ENCODE assay signal across 17 cellular contexts in genomic region chr2:230787101-230787500, GRCh38.
DNase-seq lines count a peak whose midpoint lies in the region; ATAC-seq, FAIRE-seq and TF ChIP-seq lines count a peak whose summit lies in the region.
"Had no signal": no experiment of that assay in that cellular context is flagged by ENCODE, and none has a peak within 500 bp of the region (broad histone marks: within the 10 kb centered on the region; RNA-seq: fewer than 3 reads in every experiment).

No MANE protein-coding gene starts in this region.

- no peak overlapping the region for H3K9ac ChIP-seq in kidney (ENCODE audit: low read length in 2 of 2)
- H3K9ac ChIP-seq: GM23248 had no signal

- intact Hi-C loops in kidney (cut with DNase I) = no loop called here

- H3K4me1 ChIP-seq in kidney (ENCODE audit: control insufficient read depth in 1 of 2, insufficient read depth in 1 of 2, low read depth in 1 of 2, low read length in 2 of 2) = peaks cover 0 to 2% of the 10 kb centered on the region in 2 donors
- H3K4me1 ChIP-seq: BE2C had no signal

- peaks cover 5 to 16% of the 10 kb centered on the region in 2 donors for H3K9me3 ChIP-seq in kidney (ENCODE audit: control insufficient read depth in 1 of 2, low read length in 2 of 2)
- H3K9me3 ChIP-seq: BE2C had no signal

- TF ChIP-seq CTCF in kidney (IDR thresholded peaks at IDR 0.05; ENCODE audit: borderline replicate concordance, extremely low read depth, insufficient read depth) = no peak

- H3K27me3 Mint-ChIP-seq in activated naive CD4-positive, alpha-beta T cell treated with anti-CD3 and anti-CD28 coated beads, Interleukin-2, amount 50 U/mL, for 24 hours = no peaks in the 10 kb centered on the region
- H3K27me3 Mint-ChIP-seq: CD4-positive, alpha-beta memory T cell had no signal

- peaks cover 5 to 8% of the 10 kb centered on the region in 2 donors for H3K36me3 ChIP-seq in kidney (ENCODE audit: control insufficient read depth in 1 of 2, insufficient read depth in 2 of 2, low read length in 2 of 2)

- peaks cover 12% of the 10 kb centered on the region for H3K9me3 Mint-ChIP-seq in activated naive CD4-positive, alpha-beta T cell treated with anti-CD3 and anti-CD28 coated beads, Interleukin-2, amount 50 U/mL, for 24 hours
- peaks cover 18 to 40% of the 10 kb centered on the region in 2 donors for H3K9me3 Mint-ChIP-seq in activated naive CD4-positive, alpha-beta T cell treated with anti-CD3 and anti-CD28 coated beads, Interleukin-2, amount 50 U/mL, for 72 hours

- no peak for DNase-seq in activated naive CD4-positive, alpha-beta T cell treated with anti-CD3 and anti-CD28 coated beads, Interleukin-2, amount 50 U/mL, for 72 hours (ENCODE audit: low spot score in 2 of 2)
- DNase-seq in RCC 7860 (ENCODE audit: low spot score) (peak; percentile 60), kidney tubule cell (ENCODE audit: low spot score) (peak; percentile 76), kidney (no peak)
- DNase-seq in stimulated activated CD4-positive, alpha-beta T cell treated with anti-CD3 and anti-CD28 coated beads, Interleukin-4, amount 100 ng/mL, for 4 hours = no peak
- DNase-seq: BE2C; CD4-positive, alpha-beta memory T cell; COR-L47; DMS 273 treated with DMSO at 0.1 percent for 48 hours; GM23248 had no signal

- H3K4me1 Mint-ChIP-seq in activated naive CD4-positive, alpha-beta T cell treated with anti-CD3 and anti-CD28 coated beads, Interleukin-2, amount 50 U/mL, for 24 hours = peaks cover 72% of the 10 kb centered on the region

- no peak for ATAC-seq in activated naive CD4-positive, alpha-beta T cell treated with anti-CD3 and anti-CD28 coated beads, Interleukin-2, amount 50 U/mL, for 72 hours
- no peak for ATAC-seq in HG03025 (IDR thresholded peaks at IDR 0.05; ENCODE audit: low FRiP score, unreplicated experiment)
- ATAC-seq: HCT116, K562 had no signal

- H3K4me3 Mint-ChIP-seq in activated naive CD4-positive, alpha-beta T cell treated with anti-CD3 and anti-CD28 coated beads, Interleukin-2, amount 50 U/mL, for 24 hours = no peak overlapping the region
- H3K4me3 Mint-ChIP-seq: CD4-positive, alpha-beta memory T cell had no signal

- peak; percentile 93 for FAIRE-seq in RCC 7860 (lab: Jason Lieb, UNC)
- FAIRE-seq in kidney (lab: Jason Lieb, UNC) = no peak
- FAIRE-seq: A204.1, H54, K562 had no signal

- H3K4me3 ChIP-seq in kidney (ENCODE audit: low read length in 2 of 2) = no peak overlapping the region
- H3K4me3 ChIP-seq: GM23248, K562 had no signal

- H3K27ac ChIP-seq in kidney (ENCODE audit: low read depth in 2 of 2, low read length in 2 of 2) = no peak overlapping the region
- H3K27ac ChIP-seq: C4-2B, GM23248 had no signal

- peaks cover 58% of the 10 kb centered on the region for H3K36me3 Mint-ChIP-seq in activated naive CD4-positive, alpha-beta T cell treated with anti-CD3 and anti-CD28 coated beads, Interleukin-2, amount 50 U/mL, for 24 hours
- peaks cover 64 to 81% of the 10 kb centered on the region in 2 donors for H3K36me3 Mint-ChIP-seq in activated naive CD4-positive, alpha-beta T cell treated with anti-CD3 and anti-CD28 coated beads, Interleukin-2, amount 50 U/mL, for 72 hours

- H3K27ac Mint-ChIP-seq in activated naive CD4-positive, alpha-beta T cell treated with anti-CD3 and anti-CD28 coated beads, Interleukin-2, amount 50 U/mL, for 24 hours = peak overlapping the region; percentile 82
- H3K27ac Mint-ChIP-seq in activated naive CD4-positive, alpha-beta T cell treated with anti-CD3 and anti-CD28 coated beads, Interleukin-2, amount 50 U/mL, for 72 hours = no peak overlapping the region

Comparison
In these comparisons a context has a peak if more than half of its experiments do, and no peak if none do; other contexts are left out.
1. DNase-seq: peak in RCC 7860 (single experiment) and kidney tubule cell (single experiment); none in activated naive CD4-positive, alpha-beta T cell treated with anti-CD3 and anti-CD28 coated beads, Interleukin-2, amount 50 U/mL, for 72 hours (0 of 2), stimulated activated CD4-positive, alpha-beta T cell treated with anti-CD3 and anti-CD28 coated beads, Interleukin-4, amount 100 ng/mL, for 4 hours (0 of 2) and kidney (single experiment).